In genomic region chr11:132921597-132921996, GRCh38 we compare ENCODE assay signal across 25 cellular contexts.
DNase-seq lines count a peak whose midpoint lies in the region; ATAC-seq, FAIRE-seq and TF ChIP-seq lines count a peak whose summit lies in the region.
"Had no signal": no experiment of that assay in that cellular context is flagged by ENCODE, and none has a peak within 500 bp of the region (broad histone marks: within the 10 kb centered on the region; RNA-seq: fewer than 3 reads in every experiment).

No MANE protein-coding gene starts in this region.

- H3K4me3 ChIP-seq in HepG2 (replicated peaks in 1 of 3; ENCODE audit: insufficient read depth in 1 of 3, low read depth in 2 of 3, low read length in 3 of 3) (no peak overlapping the region), right lobe of liver (no peak overlapping the region), K562 (no peak overlapping the region), esophagus muscularis mucosa (no peak overlapping the region)
- H3K4me3 ChIP-seq: BLaER1, GM12878 had no signal

- H3K9me3 ChIP-seq in HepG2 (ENCODE audit: low read length) (0 out of 2 replicates have a peak, but pooled peaks cover 7% of the 10 kb centered on the region), right lobe of liver (no peaks in the 10 kb centered on the region), K562 (replicated peaks; ENCODE audit: control insufficient read depth, insufficient read depth, low read depth, low read length) (no peaks in the 10 kb centered on the region), esophagus muscularis mucosa (no peaks in the 10 kb centered on the region)
- H3K9me3 ChIP-seq: BLaER1 had no signal

- intact Hi-C loops in HepG2 (cut with micrococcal nuclease; ENCODE audit: unreplicated experiment) (no loop called here), right lobe of liver (cut with DNase I) (no loop called here), K562 (cut with micrococcal nuclease) (no loop called here), esophagus muscularis mucosa (cut with DNase I) (no loop called here)

- in situ Hi-C loops in HepG2 (cut with HindIII; ENCODE audit: extremely low pct_ligation_motif_present, low pct_unique_long_range_greater_than_20kb) (no loop called here), K562 (cut with MboI) (no loop called here)

- H2AFZ ChIP-seq in HepG2 (ENCODE audit: low read length) (no peak overlapping the region), K562 (ENCODE audit: low read depth, low read length) (no peak overlapping the region)

- WGBS in HepG2 (ENCODE audit: low lambda C conversion rate), result 34% methylated on average over 6 of the region's 6 CpGs
- 93% methylated on average over 5 of the region's 6 CpGs for WGBS in right lobe of liver (ENCODE audit: insufficient coverage, low coverage, low lambda C conversion rate, missing lambda C conversion rate)
- 0% methylated on average over 6 of the region's 6 CpGs for WGBS in K562 (ENCODE audit: insufficient coverage, low coverage, missing lambda C conversion rate)
- 93% methylated on average over 6 of the region's 6 CpGs for WGBS in esophagus muscularis mucosa

- DNase-seq in HepG2 (ENCODE audit: low spot score) (no peak), right lobe of liver (no peak), K562 (ENCODE audit: extremely low read depth in 1 of 4, low spot score in 3 of 4) (no peak), esophagus muscularis mucosa (ENCODE audit: extremely low spot score) (peak; percentile 47)
- DNase-seq: ACHN; BE2C; C1 segment of cervical spinal cord; CD4-positive, alpha-beta memory T cell; CD4-positive, CD25-positive, alpha-beta regulatory T cell; CD8-positive, alpha-beta memory T cell; COR-L47; DMS 273 treated with DMSO at 0.1 percent for 48 hours; DMS153; DMS53; DMS79; DND-41; EL; GDM1 had no signal

- CTCF ChIA-PET in HepG2 (lab: Yijun Ruan, JAX; ENCODE audit: low intra/inter-chr PET ratio, low total read pairs) (no interaction called here), K562 (lab: Yijun Ruan, JAX; ENCODE audit: low intra/inter-chr PET ratio) (no interaction called here)

- TF ChIP-seq POLR2A in HepG2 (IDR thresholded peaks at IDR 0.05; ENCODE audit: insufficient read depth in 1 of 2, low read depth in 2 of 2, low read length in 2 of 2) (no peak), right lobe of liver (IDR thresholded peaks at IDR 0.05) (no peak), K562 (conservative IDR thresholded peaks at IDR 0.05) (no peak), esophagus muscularis mucosa (IDR thresholded peaks at IDR 0.05; ENCODE audit: low read depth) (no peak)

- H3K9ac ChIP-seq in HepG2 (ENCODE audit: insufficient read depth, low read depth, low read length) (no peak overlapping the region), K562 (ENCODE audit: insufficient read depth in 1 of 2, low read depth in 2 of 2, low read length in 2 of 2) (no peak overlapping the region)
- H3K9ac ChIP-seq: BLaER1 had no signal

- no peaks in the 10 kb centered on the region for H3K9me1 ChIP-seq in K562 (ENCODE audit: control insufficient read depth, insufficient read depth, low read length)

- no TSS peak for BruUV-seq in HepG2 (replicated peaks; lab: Mats Ljungman, UMichigan)
- no TSS peak for BruUV-seq in K562 (replicated peaks; lab: Mats Ljungman, UMichigan)

- H3K36me3 ChIP-seq in HepG2 (replicated peaks in 1 of 2; ENCODE audit: control insufficient read depth in 1 of 2, insufficient read depth in 2 of 2, low read length in 2 of 2) (no peaks in the 10 kb centered on the region), right lobe of liver (no peaks in the 10 kb centered on the region), K562 (ENCODE audit: control insufficient read depth, insufficient read depth, low read length) (no peaks in the 10 kb centered on the region), esophagus muscularis mucosa (no peaks in the 10 kb centered on the region)
- H3K36me3 ChIP-seq: BE2C, BLaER1 had no signal

- TF ChIP-seq RAD21 in HepG2 (CRISPR knock-in tag; IDR thresholded peaks at IDR 0.05), result no peak
- TF ChIP-seq RAD21 in K562 (CRISPR knock-in tag; conservative IDR thresholded peaks at IDR 0.05 in 1 of 2, IDR thresholded peaks at IDR 0.05 in 1 of 2), result no peak

- H3K79me2 ChIP-seq in HepG2 (ENCODE audit: insufficient read depth, low read length) (no peaks in the 10 kb centered on the region), K562 (ENCODE audit: control insufficient read depth, insufficient read depth, low read length) (no peaks in the 10 kb centered on the region)

- no peak overlapping the region for H3K27ac ChIP-seq in HepG2 (ENCODE audit: extremely low read length, insufficient read depth, low read length)
- no peak overlapping the region for H3K27ac ChIP-seq in right lobe of liver
- H3K27ac ChIP-seq in K562 (ENCODE audit: extremely low read depth, low read depth, low read length), result no peak overlapping the region
- no peak overlapping the region for H3K27ac ChIP-seq in esophagus muscularis mucosa (replicated peaks in 1 of 4)
- H3K27ac ChIP-seq: 22Rv1, BLaER1 had no signal

- H3K4me2 ChIP-seq in HepG2 (ENCODE audit: low read depth, low read length), result no peak overlapping the region
- H3K4me2 ChIP-seq in K562 (ENCODE audit: insufficient read depth, low read length), result no peak overlapping the region
- H3K4me2 ChIP-seq: BLaER1 had no signal

- no peaks in the 10 kb centered on the region for H3K4me1 ChIP-seq in HepG2 (ENCODE audit: insufficient read depth, low read length)
- H3K4me1 ChIP-seq in right lobe of liver, result peaks cover 0 to 14% (median 0%) of the 10 kb centered on the region in 4 donors
- H3K4me1 ChIP-seq in K562 (replicated peaks in 1 of 2; ENCODE audit: control insufficient read depth in 2 of 2, insufficient read depth in 2 of 2, low read length in 2 of 2), result no peaks in the 10 kb centered on the region
- H3K4me1 ChIP-seq in esophagus muscularis mucosa, result no peaks in the 10 kb centered on the region
- H3K4me1 ChIP-seq: BE2C had no signal

- H4K20me1 ChIP-seq in HepG2 (ENCODE audit: insufficient read depth, low read length) (no peaks in the 10 kb centered on the region), K562 (replicated peaks; ENCODE audit: control insufficient read depth, insufficient read depth, low read length) (no peaks in the 10 kb centered on the region)
- H4K20me1 ChIP-seq: BLaER1 had no signal

- no peak for ATAC-seq in HepG2
- ATAC-seq in right lobe of liver, result no peak
- ATAC-seq in K562, result no peak
- no peak for ATAC-seq in HG03159 (IDR thresholded peaks at IDR 0.05; ENCODE audit: unreplicated experiment)
- no peak for ATAC-seq in GM19351 (IDR thresholded peaks at IDR 0.05; ENCODE audit: unreplicated experiment)
- ATAC-seq: GM12878 had no signal

- H3K27me3 ChIP-seq in HepG2 (ENCODE audit: control insufficient read depth in 1 of 2, insufficient read depth in 2 of 2, low read length in 2 of 2) (no peaks in the 10 kb centered on the region; a peak in 1 of 5 replicates), right lobe of liver (no peaks in the 10 kb centered on the region), K562 (ENCODE audit: control insufficient read depth in 2 of 2, insufficient read depth in 2 of 2, low read length in 2 of 2) (no peaks in the 10 kb centered on the region), esophagus muscularis mucosa (peaks cover 0 to 14% (median 0%) of the 10 kb centered on the region in 4 donors)
- H3K27me3 ChIP-seq: BE2C, BLaER1 had no signal

- FAIRE-seq in HepG2 (lab: Jason Lieb, UNC) (no peak), K562 (lab: Jason Lieb, UNC) (no peak)
- FAIRE-seq: GM12878, GM12892, GM18507 had no signal

- POLR2A ChIA-PET in HepG2 (lab: Yijun Ruan, JAX) (no interaction called here), K562 (lab: Yijun Ruan, JAX) (no interaction called here)

- no peak for TF ChIP-seq CTCF in HepG2 (CRISPR knock-in tag; IDR thresholded peaks at IDR 0.05)
- no peak for TF ChIP-seq CTCF in right lobe of liver (IDR thresholded peaks at IDR 0.05)
- TF ChIP-seq CTCF in K562 (IDR thresholded peaks at IDR 0.05 in 2 of 3, conservative IDR thresholded peaks at IDR 0.05 in 1 of 3; ENCODE audit: insufficient read depth in 2 of 3, low read depth in 1 of 3, low read length in 3 of 3), result no peak
- no peak for TF ChIP-seq CTCF in esophagus muscularis mucosa (IDR thresholded peaks at IDR 0.05)

- no peak for TF ChIP-seq EP300 in HepG2 (IDR thresholded peaks at IDR 0.05; ENCODE audit: low read depth in 2 of 2, low read length in 2 of 2)
- TF ChIP-seq EP300 in HepG2 (CRISPR knock-in tag; IDR thresholded peaks at IDR 0.05; ENCODE audit: borderline replicate concordance), result no peak
- TF ChIP-seq EP300 in K562 (IDR thresholded peaks at IDR 0.05; ENCODE audit: low read length), result no peak
- no peak for TF ChIP-seq EP300 in esophagus muscularis mucosa (IDR thresholded peaks at IDR 0.05)

TF ChIP-seq in HepG2, 621 proteins besides CTCF, POLR2A, EP300 and RAD21:
- no peak for TF ChIP-seq ZNF343 (CRISPR knock-in tag; IDR thresholded peaks at IDR 0.05)
- TF ChIP-seq MAFK (conservative IDR thresholded peaks at IDR 0.05 in 1 of 2, IDR thresholded peaks at IDR 0.05 in 1 of 2; ENCODE audit: low read length in 2 of 2), result peak; percentile 94 to 98
- TF ChIP-seq MAFF (IDR thresholded peaks at IDR 0.05; ENCODE audit: low read depth, low read length), result peak; percentile 96
TF ChIP-seq in HepG2: peak in this region for 2.

TF ChIP-seq in K562, 482 proteins besides CTCF, POLR2A, EP300 and RAD21 (continues in another document):
- TF ChIP-seq ZNF518B (CRISPR knock-in tag; IDR thresholded peaks at IDR 0.05) (no peak), XRCC5 (IDR thresholded peaks at IDR 0.05; ENCODE audit: low read depth, low read length) (no peak), CXXC5 (CRISPR knock-in tag; IDR thresholded peaks at IDR 0.05) (no peak)

Comparison
In these comparisons a context has a peak if more than half of its experiments do, and no peak if none do; other contexts are left out.
1. Of the 241 proteins assayed by ChIP-seq in both HepG2 and K562: peak only in HepG2: none; only in K562: MAFG; in both: MAFF and MAFK; in neither: 238.